Comparison of ENCODE assay signal across 9 cellular contexts in the genomic region with DNA sequence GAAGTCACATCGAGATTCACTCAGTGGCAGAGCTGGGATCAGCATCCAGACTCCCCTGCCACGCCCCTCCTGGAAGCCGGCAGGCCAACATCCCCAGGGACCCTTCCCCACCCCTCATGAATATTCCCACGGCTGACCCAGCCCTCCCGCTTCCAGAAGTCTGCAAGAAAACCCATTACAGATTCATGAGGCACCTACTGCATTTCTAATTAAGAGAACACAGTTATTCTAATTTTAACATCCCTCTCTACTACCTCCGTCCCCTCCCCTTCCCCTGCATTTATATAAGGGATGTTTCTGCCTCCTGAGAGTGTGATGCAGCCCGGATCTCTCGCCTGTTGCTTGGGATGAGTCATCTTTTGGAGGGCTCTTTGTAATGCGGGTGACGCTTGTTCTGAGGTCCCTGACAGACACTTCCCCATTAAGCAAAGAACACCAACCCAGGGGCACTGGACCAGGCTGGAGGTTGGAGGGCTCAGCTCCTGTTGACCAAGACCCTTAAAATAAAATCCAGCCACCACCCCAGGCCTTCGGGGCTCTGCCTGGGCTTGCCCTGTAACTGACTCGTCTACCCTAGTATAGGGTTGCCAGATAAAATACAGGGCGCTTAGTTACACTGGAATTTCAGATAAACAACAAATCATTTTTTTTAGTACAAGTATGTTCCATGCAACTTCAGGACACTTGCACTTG.
A peak's percentile ranks its signal among the peaks of the same experiment; 100 is the strongest.
DNase-seq lines count a peak whose midpoint lies in the region; ATAC-seq, FAIRE-seq and TF ChIP-seq lines count a peak whose summit lies in the region.
"Had no signal": no experiment of that assay in that cellular context is flagged by ENCODE, and none has a peak within 500 bp of the region (broad histone marks: within the 10 kb centered on the region; RNA-seq: fewer than 3 reads in every experiment).

No MANE protein-coding gene starts in this region.

- no peaks in the 10 kb centered on the region for H4K20me1 ChIP-seq in HCT116 (ENCODE audit: insufficient read depth)

- no TSS peak for BruUV-seq in HCT116 (replicated peaks; lab: Mats Ljungman, UMichigan)

- no peak overlapping the region for H3K9ac ChIP-seq in HCT116 (ENCODE audit: low read length)

- intact Hi-C loops in HCT116 (cut with micrococcal nuclease): loop anchor here (5.0 kb wide), 1 partner anchor 151 kb away; no protein-coding TSS in a partner anchor

- no peaks in the 10 kb centered on the region for H3K9me3 ChIP-seq in HCT116 (ENCODE audit: control insufficient read depth in 1 of 2, insufficient read depth in 1 of 2, low read depth in 1 of 2, low read length in 2 of 2)

- H3K36me3 ChIP-seq in HCT116 (ENCODE audit: control insufficient read depth in 1 of 2, insufficient read depth in 2 of 2, low read length in 2 of 2): no peaks in the 10 kb centered on the region

- TF ChIP-seq CTCF in HCT116 (IDR thresholded peaks at IDR 0.05 in 2 of 3, conservative IDR thresholded peaks at IDR 0.05 in 1 of 3; ENCODE audit: borderline replicate concordance in 1 of 3, insufficient read depth in 1 of 3, low read depth in 2 of 3, low read length in 2 of 3) (no peak), foreskin keratinocyte (conservative IDR thresholded peaks at IDR 0.05) (no peak)

- in situ Hi-C loops in Caki2 (cut with HindIII; ENCODE audit: low pct_unique_long_range_greater_than_20kb, low sequenced_read_pairs): no loop called here

- POLR2A ChIA-PET in HCT116 (lab: Charles Lee): no interaction called here

- TF ChIP-seq POLR2A in HCT116 (IDR thresholded peaks at IDR 0.05; ENCODE audit: borderline replicate concordance, extremely low read depth, insufficient read depth, insufficient read length): no peak

- ATAC-seq in HCT116 (peak; percentile 68), foreskin keratinocyte (peak; percentile 89), GM19324 (IDR thresholded peaks at IDR 0.05; ENCODE audit: low FRiP score, unreplicated experiment) (no peak)

- CTCF ChIA-PET in HCT116 (lab: Charles Lee): no interaction called here

- H3K4me1 ChIP-seq in HCT116 (ENCODE audit: control insufficient read depth in 1 of 2, insufficient read depth in 2 of 2, low read length in 2 of 2): peaks cover 8 to 17% of the 10 kb centered on the region in 2 experiments
- H3K4me1 ChIP-seq in foreskin keratinocyte: peaks cover 7% of the 10 kb centered on the region

- no peak overlapping the region for H3K27ac ChIP-seq in HCT116 (ENCODE audit: low read depth, low read length)
- H3K27ac ChIP-seq in foreskin keratinocyte: no peak overlapping the region

- no peaks in the 10 kb centered on the region for H3K79me2 ChIP-seq in HCT116 (ENCODE audit: insufficient read depth, low read length)

- RAD21 ChIA-PET in HCT116 (lab: Charles Lee; ENCODE audit: low non-redundant PET in 1 of 2, low total read pairs in 2 of 2, uncharacterized antibody in 2 of 2, unreplicated experiment in 2 of 2): no interaction called here

- no peak overlapping the region for H3K4me3 ChIP-seq in HCT116 (replicated peaks in 1 of 2; ENCODE audit: low read depth in 1 of 2, low read length in 2 of 2)

- TF ChIP-seq RAD21 in HCT116 (IDR thresholded peaks at IDR 0.05; ENCODE audit: low read depth): no peak

- DNase-seq in Caki2 (ENCODE audit: low read depth) (peak; percentile 60), HCT116 (ENCODE audit: low read depth, low spot score) (peak; percentile 12), RCC 7860 (ENCODE audit: low spot score) (peak; percentile 20), foreskin keratinocyte (peak; percentile 45 to 76), cerebellar cortex (ENCODE audit: low spot score) (no peak), NCI-H1048 (lab: John Stamatoyannopoulos, UW) (no peak)
- no peak for DNase-seq in activated CD8-positive, alpha-beta memory T cell treated with anti-CD3 and anti-CD28 coated beads, Interleukin-2, amount 50 U/mL, for 4 hours

- H3K27me3 ChIP-seq in HCT116 (ENCODE audit: insufficient read depth, low read length) (no peaks in the 10 kb centered on the region), foreskin keratinocyte (peaks cover 16% of the 10 kb centered on the region)

- no peak for FAIRE-seq in RCC 7860 (lab: Jason Lieb, UNC)
- FAIRE-seq: colon had no signal

- H3K4me2 ChIP-seq in HCT116 (ENCODE audit: low read length): peak overlapping the region; percentile 62

- no peaks in the 10 kb centered on the region for H3K9me2 ChIP-seq in HCT116 (ENCODE audit: insufficient read depth)

- no peak overlapping the region for H2AFZ ChIP-seq in HCT116 (ENCODE audit: low read depth, low read length, poor library complexity, severe bottlenecking)

TF ChIP-seq in HCT116, 20 proteins besides CTCF, POLR2A, EP300 and RAD21:
- TF ChIP-seq, protein P1, sequence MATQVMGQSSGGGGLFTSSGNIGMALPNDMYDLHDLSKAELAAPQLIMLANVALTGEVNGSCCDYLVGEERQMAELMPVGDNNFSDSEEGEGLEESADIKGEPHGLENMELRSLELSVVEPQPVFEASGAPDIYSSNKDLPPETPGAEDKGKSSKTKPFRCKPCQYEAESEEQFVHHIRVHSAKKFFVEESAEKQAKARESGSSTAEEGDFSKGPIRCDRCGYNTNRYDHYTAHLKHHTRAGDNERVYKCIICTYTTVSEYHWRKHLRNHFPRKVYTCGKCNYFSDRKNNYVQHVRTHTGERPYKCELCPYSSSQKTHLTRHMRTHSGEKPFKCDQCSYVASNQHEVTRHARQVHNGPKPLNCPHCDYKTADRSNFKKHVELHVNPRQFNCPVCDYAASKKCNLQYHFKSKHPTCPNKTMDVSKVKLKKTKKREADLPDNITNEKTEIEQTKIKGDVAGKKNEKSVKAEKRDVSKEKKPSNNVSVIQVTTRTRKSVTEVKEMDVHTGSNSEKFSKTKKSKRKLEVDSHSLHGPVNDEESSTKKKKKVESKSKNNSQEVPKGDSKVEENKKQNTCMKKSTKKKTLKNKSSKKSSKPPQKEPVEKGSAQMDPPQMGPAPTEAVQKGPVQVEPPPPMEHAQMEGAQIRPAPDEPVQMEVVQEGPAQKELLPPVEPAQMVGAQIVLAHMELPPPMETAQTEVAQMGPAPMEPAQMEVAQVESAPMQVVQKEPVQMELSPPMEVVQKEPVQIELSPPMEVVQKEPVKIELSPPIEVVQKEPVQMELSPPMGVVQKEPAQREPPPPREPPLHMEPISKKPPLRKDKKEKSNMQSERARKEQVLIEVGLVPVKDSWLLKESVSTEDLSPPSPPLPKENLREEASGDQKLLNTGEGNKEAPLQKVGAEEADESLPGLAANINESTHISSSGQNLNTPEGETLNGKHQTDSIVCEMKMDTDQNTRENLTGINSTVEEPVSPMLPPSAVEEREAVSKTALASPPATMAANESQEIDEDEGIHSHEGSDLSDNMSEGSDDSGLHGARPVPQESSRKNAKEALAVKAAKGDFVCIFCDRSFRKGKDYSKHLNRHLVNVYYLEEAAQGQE (IDR thresholded peaks at IDR 0.05; ENCODE audit: low read depth): no peak
- TF ChIP-seq JUND (IDR thresholded peaks at IDR 0.05) (peak; percentile 51), FOSL1 (IDR thresholded peaks at IDR 0.05; ENCODE audit: low read depth) (peak; percentile 50)

Comparison
In these comparisons a context has a peak if more than half of its experiments do, and no peak if none do; other contexts are left out.
1. DNase-seq: peak in Caki2 (single experiment), HCT116 (single experiment), RCC 7860 (single experiment) and foreskin keratinocyte (2 of 2); none in cerebellar cortex (single experiment), NCI-H1048 (single experiment) and activated CD8-positive, alpha-beta memory T cell treated with anti-CD3 and anti-CD28 coated beads, Interleukin-2, amount 50 U/mL, for 4 hours (single experiment).